In the genomic region with DNA sequence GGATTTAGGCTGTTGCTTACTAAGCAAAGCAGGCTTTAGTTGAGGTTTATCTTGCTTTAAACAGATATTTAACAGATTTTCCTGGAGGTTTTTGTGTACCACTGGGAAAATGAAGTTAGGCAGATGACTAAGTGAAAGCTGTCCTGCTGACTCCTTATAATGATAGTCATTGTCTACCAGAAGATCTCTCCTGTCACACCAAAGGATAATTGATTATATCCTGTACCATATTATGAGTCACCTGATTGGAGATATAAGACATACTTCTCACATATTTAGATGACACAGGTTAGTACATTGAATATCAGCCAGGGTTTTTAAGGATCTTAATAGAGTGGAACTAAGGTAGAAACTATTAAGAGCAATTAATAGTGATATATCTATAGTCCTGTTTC, we compare ENCODE assay signal across 16 cellular contexts.
A peak's percentile ranks its signal among the peaks of the same experiment; 100 is the strongest.
DNase-seq lines count a peak whose midpoint lies in the region; ATAC-seq and TF ChIP-seq lines count a peak whose summit lies in the region.
"Had no signal": no experiment of that assay in that cellular context is flagged by ENCODE, and none has a peak within 500 bp of the region (broad histone marks: within the 10 kb centered on the region; RNA-seq: fewer than 3 reads in every experiment).

No MANE protein-coding gene starts in this region.

- H3K9me3 ChIP-seq in tibial artery = no peaks in the 10 kb centered on the region
- H3K9me3 ChIP-seq: mucosa of descending colon, pancreas had no signal

- TF ChIP-seq CTCF in tibial artery (IDR thresholded peaks at IDR 0.05) = no peak

- H3K9me3 Mint-ChIP-seq in stimulated activated naive CD8-positive, alpha-beta T cell treated with anti-CD3 and anti-CD28 coated beads, Interleukin-15, amount 100 ng/mL, for 72 hours = no peaks in the 10 kb centered on the region
- H3K9me3 Mint-ChIP-seq: endodermal cell had no signal

- intact Hi-C loops in tibial artery (cut with DNase I; ENCODE audit: low total_unique reads) = no loop called here

- H3K4me3 ChIP-seq in tibial artery = no peak overlapping the region
- H3K4me3 ChIP-seq: cardiac muscle cell, mucosa of descending colon, pancreas had no signal

- no peaks in the 10 kb centered on the region for H3K27me3 ChIP-seq in tibial artery
- H3K27me3 ChIP-seq: cardiac muscle cell, pancreas had no signal

- H3K4me1 ChIP-seq in tibial artery = peaks cover 0 to 91% (median 28%) of the 10 kb centered on the region in 4 donors

- peaks cover 5 to 10% (median 6%) of the 10 kb centered on the region in 3 donors for H3K36me3 ChIP-seq in tibial artery

- no peaks in the 10 kb centered on the region for H3K27me3 Mint-ChIP-seq in stimulated activated naive CD8-positive, alpha-beta T cell treated with anti-CD3 and anti-CD28 coated beads, Interleukin-15, amount 100 ng/mL, for 72 hours

- H3K4me1 Mint-ChIP-seq in stimulated activated naive CD8-positive, alpha-beta T cell treated with anti-CD3 and anti-CD28 coated beads, Interleukin-15, amount 100 ng/mL, for 72 hours = peaks cover 42% of the 10 kb centered on the region

- ATAC-seq in stimulated activated naive CD8-positive, alpha-beta T cell treated with anti-CD3 and anti-CD28 coated beads, Interleukin-15, Interleukin-2, amounts not matched to agents 100 U/mL and 50 U/mL, for 24 hours = peak; percentile 28
- ATAC-seq in stimulated activated naive CD8-positive, alpha-beta T cell treated with anti-CD3 and anti-CD28 coated beads, Interleukin-15, amount 100 ng/mL, for 72 hours = no peak
- peak; percentile 15 for ATAC-seq in esophagus mucosa
- ATAC-seq: mucosa of descending colon, pancreas had no signal

- no peak overlapping the region for H3K4me3 Mint-ChIP-seq in stimulated activated naive CD8-positive, alpha-beta T cell treated with anti-CD3 and anti-CD28 coated beads, Interleukin-15, amount 100 ng/mL, for 72 hours
- H3K4me3 Mint-ChIP-seq: endodermal cell had no signal

- no peak overlapping the region for H3K27ac Mint-ChIP-seq in stimulated activated naive CD8-positive, alpha-beta T cell treated with anti-CD3 and anti-CD28 coated beads, Interleukin-15, amount 100 ng/mL, for 72 hours
- H3K27ac Mint-ChIP-seq: endodermal cell had no signal

- H3K27ac ChIP-seq in tibial artery = peak overlapping the region; percentile 12 to 14
- H3K27ac ChIP-seq: cardiac muscle cell, pancreas had no signal

- DNase-seq in stimulated activated naive CD8-positive, alpha-beta T cell treated with anti-CD3 and anti-CD28 coated beads, Interleukin-15, Interleukin-2, amounts not matched to agents 100 U/mL and 50 U/mL, for 24 hours = no peak
- no peak for DNase-seq in stimulated activated naive CD8-positive, alpha-beta T cell treated with anti-CD3 and anti-CD28 coated beads, Interleukin-15, amount 100 ng/mL, for 72 hours
- DNase-seq in NCI-H69 (lab: John Stamatoyannopoulos, UW) (peak; percentile 48), tibial artery (no peak), inferior parietal cortex (ENCODE audit: extremely low spot score) (no peak), CD1c-positive myeloid dendritic cell (ENCODE audit: extremely low spot score) (no peak)
- no peak for DNase-seq in central memory CD4-positive, alpha-beta T cell
- DNase-seq: activated effector memory CD4-positive, alpha-beta T cell treated with anti-CD3 and anti-CD28 coated beads, Interleukin-2, amount 50 U/mL, for 16 hours; endodermal cell; mucosa of descending colon; NCI-H1092 treated with DMSO at 0.1 percent for 48 hours; NCI-H2171; pancreas; small intestine had no signal
